Comparison of ENCODE assay signal across 10 cellular contexts in the genomic region with DNA sequence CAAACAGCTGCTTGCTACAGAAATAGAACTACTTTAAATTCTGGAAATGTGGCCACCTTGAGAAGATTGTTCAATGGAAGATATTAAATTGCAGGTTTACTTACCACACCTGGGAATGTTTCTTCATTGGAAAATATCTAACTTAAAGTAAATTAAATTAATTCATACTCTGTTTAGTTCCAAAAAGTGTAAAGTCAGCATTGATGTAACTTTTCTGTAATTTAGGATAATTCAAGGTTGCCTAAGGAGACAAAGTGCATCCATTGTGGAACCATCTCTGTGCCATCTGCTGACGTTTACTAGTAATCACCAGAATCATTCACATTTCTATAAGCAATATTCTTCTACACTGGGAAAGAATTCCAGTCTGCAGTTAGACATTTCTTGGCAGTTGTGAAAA. TPM values are rescaled to one million over a fixed set of nuclear protein-coding genes. Genes with fewer than 3 reads are reported as not detected.
"Had no signal": no experiment of that assay in that cellular context is flagged by ENCODE, and none has a peak within 500 bp of the region (broad histone marks: within the 10 kb centered on the region; RNA-seq: fewer than 3 reads in every experiment).

No MANE protein-coding gene starts in this region.

- FAIRE-seq: HTR-8/SVneo had no signal

- H3K9ac ChIP-seq: KMS-11 had no signal

- DNase-seq: IMR-90, Karpas-422, KG1 had no signal

- H3K27ac ChIP-seq: HL-60, KMS-11 had no signal

- H3K4me2 ChIP-seq: KMS-11 had no signal

RNA-seq across cellular contexts. Expression of a gene that starts 53.0 kb away (rescaled TPM):
- total RNA-seq: HT-29, HT1080, IMR-90, LHCN-M2 had no signal
- polyA plus RNA-seq: IgD-negative memory B cell, IMR-90 had no signal
